In the genomic region with DNA sequence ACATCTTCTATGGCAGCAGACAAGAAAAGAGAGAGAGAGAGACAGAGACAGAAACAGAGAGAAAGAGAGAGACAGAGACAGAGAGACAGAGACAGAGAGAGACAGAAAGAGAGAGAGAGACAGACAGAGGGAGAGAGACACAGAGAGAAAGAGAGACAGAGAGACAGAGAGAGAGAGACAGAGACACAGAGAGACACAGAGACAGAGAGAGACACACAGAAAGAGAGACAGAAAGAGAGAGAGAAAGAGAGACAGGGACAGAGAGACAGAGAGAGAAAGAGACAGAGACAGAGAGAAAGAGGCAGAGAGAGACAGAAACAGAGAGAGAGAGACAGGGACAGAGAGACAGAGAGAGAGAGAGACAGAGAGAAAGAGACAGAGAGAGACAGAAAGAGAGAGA, we compare ENCODE assay signal across 2 cellular contexts.
TF ChIP-seq lines count a peak whose summit lies in the region.

No MANE protein-coding gene starts in this region.

TF ChIP-seq in WTC11, 78 proteins besides CTCF, POLR2A, EP300 and RAD21 (continues in another document):
- TF ChIP-seq, protein P1, sequence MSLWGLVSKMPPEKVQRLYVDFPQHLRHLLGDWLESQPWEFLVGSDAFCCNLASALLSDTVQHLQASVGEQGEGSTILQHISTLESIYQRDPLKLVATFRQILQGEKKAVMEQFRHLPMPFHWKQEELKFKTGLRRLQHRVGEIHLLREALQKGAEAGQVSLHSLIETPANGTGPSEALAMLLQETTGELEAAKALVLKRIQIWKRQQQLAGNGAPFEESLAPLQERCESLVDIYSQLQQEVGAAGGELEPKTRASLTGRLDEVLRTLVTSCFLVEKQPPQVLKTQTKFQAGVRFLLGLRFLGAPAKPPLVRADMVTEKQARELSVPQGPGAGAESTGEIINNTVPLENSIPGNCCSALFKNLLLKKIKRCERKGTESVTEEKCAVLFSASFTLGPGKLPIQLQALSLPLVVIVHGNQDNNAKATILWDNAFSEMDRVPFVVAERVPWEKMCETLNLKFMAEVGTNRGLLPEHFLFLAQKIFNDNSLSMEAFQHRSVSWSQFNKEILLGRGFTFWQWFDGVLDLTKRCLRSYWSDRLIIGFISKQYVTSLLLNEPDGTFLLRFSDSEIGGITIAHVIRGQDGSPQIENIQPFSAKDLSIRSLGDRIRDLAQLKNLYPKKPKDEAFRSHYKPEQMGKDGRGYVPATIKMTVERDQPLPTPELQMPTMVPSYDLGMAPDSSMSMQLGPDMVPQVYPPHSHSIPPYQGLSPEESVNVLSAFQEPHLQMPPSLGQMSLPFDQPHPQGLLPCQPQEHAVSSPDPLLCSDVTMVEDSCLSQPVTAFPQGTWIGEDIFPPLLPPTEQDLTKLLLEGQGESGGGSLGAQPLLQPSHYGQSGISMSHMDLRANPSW (CRISPR knock-in tag; conservative IDR thresholded peaks at IDR 0.05; ENCODE audit: low read depth): no peak
- no peak for TF ChIP-seq ZNF671 (CRISPR knock-in tag; IDR thresholded peaks at IDR 0.05)
- TF ChIP-seq NR2C2 (CRISPR knock-in tag; IDR thresholded peaks at IDR 0.05): no peak
- TF ChIP-seq NR1H2 (CRISPR knock-in tag; IDR thresholded peaks at IDR 0.05): no peak
- TF ChIP-seq CBFB (CRISPR knock-in tag; IDR thresholded peaks at IDR 0.05; ENCODE audit: low read depth): no peak
- no peak for TF ChIP-seq GRHL2 (CRISPR knock-in tag; IDR thresholded peaks at IDR 0.05; ENCODE audit: insufficient replicate concordance, severe bottlenecking)
- no peak for TF ChIP-seq OVOL2 (CRISPR knock-in tag; IDR thresholded peaks at IDR 0.05; ENCODE audit: borderline replicate concordance)
- TF ChIP-seq ZNF512 (CRISPR knock-in tag; IDR thresholded peaks at IDR 0.05; ENCODE audit: borderline replicate concordance): no peak
- TF ChIP-seq ERG (CRISPR knock-in tag; IDR thresholded peaks at IDR 0.05): no peak
- TF ChIP-seq, protein P2, sequence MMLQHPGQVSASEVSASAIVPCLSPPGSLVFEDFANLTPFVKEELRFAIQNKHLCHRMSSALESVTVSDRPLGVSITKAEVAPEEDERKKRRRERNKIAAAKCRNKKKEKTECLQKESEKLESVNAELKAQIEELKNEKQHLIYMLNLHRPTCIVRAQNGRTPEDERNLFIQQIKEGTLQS (CRISPR knock-in tag; conservative IDR thresholded peaks at IDR 0.05): no peak
- TF ChIP-seq, protein P3, sequence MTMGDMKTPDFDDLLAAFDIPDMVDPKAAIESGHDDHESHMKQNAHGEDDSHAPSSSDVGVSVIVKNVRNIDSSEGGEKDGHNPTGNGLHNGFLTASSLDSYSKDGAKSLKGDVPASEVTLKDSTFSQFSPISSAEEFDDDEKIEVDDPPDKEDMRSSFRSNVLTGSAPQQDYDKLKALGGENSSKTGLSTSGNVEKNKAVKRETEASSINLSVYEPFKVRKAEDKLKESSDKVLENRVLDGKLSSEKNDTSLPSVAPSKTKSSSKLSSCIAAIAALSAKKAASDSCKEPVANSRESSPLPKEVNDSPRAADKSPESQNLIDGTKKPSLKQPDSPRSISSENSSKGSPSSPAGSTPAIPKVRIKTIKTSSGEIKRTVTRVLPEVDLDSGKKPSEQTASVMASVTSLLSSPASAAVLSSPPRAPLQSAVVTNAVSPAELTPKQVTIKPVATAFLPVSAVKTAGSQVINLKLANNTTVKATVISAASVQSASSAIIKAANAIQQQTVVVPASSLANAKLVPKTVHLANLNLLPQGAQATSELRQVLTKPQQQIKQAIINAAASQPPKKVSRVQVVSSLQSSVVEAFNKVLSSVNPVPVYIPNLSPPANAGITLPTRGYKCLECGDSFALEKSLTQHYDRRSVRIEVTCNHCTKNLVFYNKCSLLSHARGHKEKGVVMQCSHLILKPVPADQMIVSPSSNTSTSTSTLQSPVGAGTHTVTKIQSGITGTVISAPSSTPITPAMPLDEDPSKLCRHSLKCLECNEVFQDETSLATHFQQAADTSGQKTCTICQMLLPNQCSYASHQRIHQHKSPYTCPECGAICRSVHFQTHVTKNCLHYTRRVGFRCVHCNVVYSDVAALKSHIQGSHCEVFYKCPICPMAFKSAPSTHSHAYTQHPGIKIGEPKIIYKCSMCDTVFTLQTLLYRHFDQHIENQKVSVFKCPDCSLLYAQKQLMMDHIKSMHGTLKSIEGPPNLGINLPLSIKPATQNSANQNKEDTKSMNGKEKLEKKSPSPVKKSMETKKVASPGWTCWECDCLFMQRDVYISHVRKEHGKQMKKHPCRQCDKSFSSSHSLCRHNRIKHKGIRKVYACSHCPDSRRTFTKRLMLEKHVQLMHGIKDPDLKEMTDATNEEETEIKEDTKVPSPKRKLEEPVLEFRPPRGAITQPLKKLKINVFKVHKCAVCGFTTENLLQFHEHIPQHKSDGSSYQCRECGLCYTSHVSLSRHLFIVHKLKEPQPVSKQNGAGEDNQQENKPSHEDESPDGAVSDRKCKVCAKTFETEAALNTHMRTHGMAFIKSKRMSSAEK (CRISPR knock-in tag; IDR thresholded peaks at IDR 0.05; ENCODE audit: borderline replicate concordance): no peak
- TF ChIP-seq, protein P4, sequence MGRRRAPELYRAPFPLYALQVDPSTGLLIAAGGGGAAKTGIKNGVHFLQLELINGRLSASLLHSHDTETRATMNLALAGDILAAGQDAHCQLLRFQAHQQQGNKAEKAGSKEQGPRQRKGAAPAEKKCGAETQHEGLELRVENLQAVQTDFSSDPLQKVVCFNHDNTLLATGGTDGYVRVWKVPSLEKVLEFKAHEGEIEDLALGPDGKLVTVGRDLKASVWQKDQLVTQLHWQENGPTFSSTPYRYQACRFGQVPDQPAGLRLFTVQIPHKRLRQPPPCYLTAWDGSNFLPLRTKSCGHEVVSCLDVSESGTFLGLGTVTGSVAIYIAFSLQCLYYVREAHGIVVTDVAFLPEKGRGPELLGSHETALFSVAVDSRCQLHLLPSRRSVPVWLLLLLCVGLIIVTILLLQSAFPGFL (CRISPR knock-in tag; IDR thresholded peaks at IDR 0.05; ENCODE audit: borderline replicate concordance): no peak
- no peak for TF ChIP-seq ZNF263 (CRISPR knock-in tag; IDR thresholded peaks at IDR 0.05; ENCODE audit: low read depth)

TF ChIP-seq in endothelial cell of umbilical vein, 7 proteins besides CTCF, POLR2A, EP300 and RAD21:
- no peak for TF ChIP-seq MAX (IDR thresholded peaks at IDR 0.05; ENCODE audit: insufficient read depth, insufficient read length)
- TF ChIP-seq POLR2AphosphoS5 (IDR thresholded peaks at IDR 0.05; ENCODE audit: insufficient read depth, low read depth, low read length): no peak
- no peak for TF ChIP-seq FOS (IDR thresholded peaks at IDR 0.05; ENCODE audit: borderline replicate concordance, insufficient read depth, low read length)
- TF ChIP-seq MYC (IDR thresholded peaks at IDR 0.05; ENCODE audit: low read depth, low read length): no peak
